ENCODE assay signal across 8 cellular contexts in genomic region chr3:157618075-157618760, GRCh38.
A peak's percentile ranks its signal among the peaks of the same experiment; 100 is the strongest.
DNase-seq lines count a peak whose midpoint lies in the region; ATAC-seq lines count a peak whose summit lies in the region.

No MANE protein-coding gene starts in this region.

- H3K4me1 ChIP-seq in skeletal muscle satellite cell (ENCODE audit: control insufficient read depth, insufficient read depth, low read length) = peaks cover 9% of the 10 kb centered on the region

- no peaks in the 10 kb centered on the region for H3K4me1 Mint-ChIP-seq in activated CD4-positive, alpha-beta memory T cell treated with anti-CD3 and anti-CD28 coated beads, Interleukin-2, amount 10 ng/mL, durations not matched to agents 7 days and 5 days

- no peaks in the 10 kb centered on the region for H3K27me3 ChIP-seq in skeletal muscle satellite cell (ENCODE audit: control insufficient read depth, insufficient read depth, low read length)

- CTCF ChIA-PET in activated CD4-positive, alpha-beta memory T cell treated with anti-CD3 and anti-CD28 coated beads, Interleukin-2, amount 10 ng/mL, durations not matched to agents 7 days and 5 days (lab: Charles Lee) = interaction anchor here (0.6 to 2.5 kb wide), 10 partner anchors 10 to 953 kb away, joined by 3 to 15 read pairs (median 3); partner anchors contain the start of gene MLF1

- H3K36me3 ChIP-seq in skeletal muscle satellite cell (ENCODE audit: insufficient read depth, low read length) = no peaks in the 10 kb centered on the region

- H3K9me3 ChIP-seq in skeletal muscle satellite cell (replicated peaks; ENCODE audit: low read length) = no peaks in the 10 kb centered on the region

- no peak overlapping the region for H3K27ac Mint-ChIP-seq in activated CD4-positive, alpha-beta memory T cell treated with anti-CD3 and anti-CD28 coated beads, Interleukin-2, amount 10 ng/mL, durations not matched to agents 7 days and 5 days

- H3K4me3 Mint-ChIP-seq in activated CD4-positive, alpha-beta memory T cell treated with anti-CD3 and anti-CD28 coated beads, Interleukin-2, amount 10 ng/mL, durations not matched to agents 7 days and 5 days = no peak overlapping the region

- peaks cover 6% of the 10 kb centered on the region for H3K27me3 Mint-ChIP-seq in activated CD4-positive, alpha-beta memory T cell treated with anti-CD3 and anti-CD28 coated beads, Interleukin-2, amount 10 ng/mL, durations not matched to agents 7 days and 5 days

- ATAC-seq in GM19397 (IDR thresholded peaks at IDR 0.05; ENCODE audit: unreplicated experiment) (peak; percentile 71), HG03432 (IDR thresholded peaks at IDR 0.05; ENCODE audit: unreplicated experiment) (peak; percentile 75)

- no peak overlapping the region for H3K4me3 ChIP-seq in skeletal muscle satellite cell (ENCODE audit: low read length)

- DNase-seq in DMS53 (lab: John Stamatoyannopoulos, UW) (peak; percentile 77), NCI-H345 treated with DMSO at 0.1 percent for 48 hours (lab: John Stamatoyannopoulos, UW; ENCODE audit: unreplicated experiment) (peak; percentile 23), amniotic epithelial cell (ENCODE audit: low read depth) (peak; percentile 73), hepatic stellate cell (ENCODE audit: low spot score) (peak; percentile 18)
- no peak for DNase-seq in activated CD4-positive, alpha-beta memory T cell treated with anti-CD3 and anti-CD28 coated beads, Interleukin-2, amount 10 ng/mL, durations not matched to agents 7 days and 5 days

- H3K36me3 Mint-ChIP-seq in activated CD4-positive, alpha-beta memory T cell treated with anti-CD3 and anti-CD28 coated beads, Interleukin-2, amount 10 ng/mL, durations not matched to agents 7 days and 5 days (ENCODE audit: low read depth) = no peaks in the 10 kb centered on the region

- POLR2A ChIA-PET in activated CD4-positive, alpha-beta memory T cell treated with anti-CD3 and anti-CD28 coated beads, Interleukin-2, amount 10 ng/mL, durations not matched to agents 7 days and 5 days (lab: Charles Lee) = no interaction called here

- no peak overlapping the region for H3K9ac ChIP-seq in skeletal muscle satellite cell (ENCODE audit: low read depth, low read length)

- no peaks in the 10 kb centered on the region for H3K9me3 Mint-ChIP-seq in activated CD4-positive, alpha-beta memory T cell treated with anti-CD3 and anti-CD28 coated beads, Interleukin-2, amount 10 ng/mL, durations not matched to agents 7 days and 5 days

- peak overlapping the region; percentile 27 for H3K4me2 ChIP-seq in skeletal muscle satellite cell (ENCODE audit: low read length)
